8 cellular contexts compared by ENCODE assay signal in the genomic region with DNA sequence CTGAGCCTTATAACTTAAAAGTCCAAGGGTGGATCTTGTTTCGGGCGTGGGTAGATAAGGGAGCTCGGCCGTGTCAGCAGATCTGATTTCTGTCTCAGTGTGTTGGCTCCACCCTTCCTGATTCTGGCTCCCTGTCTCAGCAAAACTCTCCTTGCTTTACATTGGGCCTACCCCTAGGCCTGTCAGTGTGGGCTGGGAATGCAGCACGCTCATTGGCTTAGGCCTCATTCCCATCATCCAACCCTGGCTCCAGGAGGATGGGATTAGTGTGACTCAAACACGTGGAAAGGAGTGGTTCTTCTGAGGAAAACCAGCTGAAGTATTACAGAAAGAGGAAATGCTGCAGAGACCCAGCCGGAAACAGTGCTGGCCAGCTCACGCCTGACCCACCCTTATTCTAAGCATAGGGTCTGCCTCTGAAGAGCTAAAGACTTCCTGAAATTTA. TPM values are rescaled to one million over a fixed set of nuclear protein-coding genes. Genes with fewer than 3 reads are reported as not detected.
DNase-seq lines count a peak whose midpoint lies in the region; ATAC-seq, FAIRE-seq and TF ChIP-seq lines count a peak whose summit lies in the region.

No MANE protein-coding gene starts in this region.

- H3K79me2 ChIP-seq in H1 (ENCODE audit: control insufficient read depth in 1 of 2, insufficient read depth in 2 of 2, low read length in 2 of 2) = no peaks in the 10 kb centered on the region

- no peak overlapping the region; the same call in 1 of the 2 replicates for H2BK20ac ChIP-seq in H1 (ENCODE audit: low read length)

- TF ChIP-seq CTCF in H1 (IDR thresholded peaks at IDR 0.05; ENCODE audit: control extremely low read depth in 1 of 3, insufficient read depth in 1 of 3, low read depth in 1 of 3, low read length in 3 of 3) (no peak), upper lobe of right lung (IDR thresholded peaks at IDR 0.05) (no peak)

- H3K27me3 ChIP-seq in H1 (replicated peaks in 1 of 4; ENCODE audit: control insufficient read depth in 3 of 4, extremely low read depth in 1 of 4, insufficient read depth in 3 of 4, low read length in 3 of 4) (no peaks in the 10 kb centered on the region), upper lobe of right lung (no peaks in the 10 kb centered on the region)

- H3K18ac ChIP-seq in H1 (ENCODE audit: extremely low read depth, low read length) = no peak overlapping the region

- H3K4me3 ChIP-seq in H1 (ENCODE audit: extremely low read depth in 1 of 4, insufficient read depth in 2 of 4, low read depth in 3 of 4, low read length in 4 of 4) = 0 out of 8 replicates have a peak overlapping the region, but pooled peaks of 1 of the 4 experiments have one; percentile 5
- H3K4me3 ChIP-seq in upper lobe of right lung = peak overlapping the region; percentile 55

- 76% methylated on average over 8 of the region's 8 CpGs; no CpG with 5 or more reads in 1 of the 2 experiments for WGBS in H1 (ENCODE audit: extremely low coverage in 1 of 2, insufficient coverage in 1 of 2, insufficient read length in 1 of 2, insufficient replicate concordance in 2 of 2, low coverage in 1 of 2, low lambda C conversion rate in 2 of 2, missing lambda C conversion rate in 1 of 2), 2 experiments

- no peak overlapping the region for H3K4ac ChIP-seq in H1 (replicated peaks; ENCODE audit: insufficient read length, low read depth, low read length)

- TF ChIP-seq RAD21 in H1 (IDR thresholded peaks at IDR 0.05 in 1 of 2, conservative IDR thresholded peaks at IDR 0.05 in 1 of 2; ENCODE audit: low read depth in 2 of 2, low read length in 2 of 2) = no peak

- no peak overlapping the region for H2BK5ac ChIP-seq in H1 (ENCODE audit: low read depth, low read length)

- H2BK12ac ChIP-seq in H1 (ENCODE audit: low read depth, low read length) = no peak overlapping the region

- no peak overlapping the region for H2AK5ac ChIP-seq in H1 (ENCODE audit: low read depth, low read length)

- H4K8ac ChIP-seq in H1 (ENCODE audit: extremely low read depth, insufficient read depth, low read length) = no peak overlapping the region

- TF ChIP-seq POLR2A in H1 (IDR thresholded peaks at IDR 0.05; ENCODE audit: control extremely low read depth in 1 of 2, low read depth in 2 of 2, low read length in 2 of 2) = no peak

- H3K9me3 ChIP-seq in H1 (ENCODE audit: insufficient read depth in 2 of 2, low read depth in 1 of 2, low read length in 1 of 2) (no peaks in the 10 kb centered on the region), upper lobe of right lung (no peaks in the 10 kb centered on the region)

- H2BK120ac ChIP-seq in H1 (replicated peaks; ENCODE audit: low read depth, low read length) = no peak overlapping the region

- H3K56ac ChIP-seq in H1 (replicated peaks; ENCODE audit: insufficient read length, low read depth, low read length) = no peak overlapping the region

- no peaks in the 10 kb centered on the region for H4K20me1 ChIP-seq in H1 (replicated peaks in 1 of 2; ENCODE audit: control insufficient read depth in 1 of 2, insufficient read depth in 2 of 2, low read length in 2 of 2)

- H3K23ac ChIP-seq in H1 (ENCODE audit: insufficient read length) = no peak overlapping the region

- TF ChIP-seq EP300 in H1 (IDR thresholded peaks at IDR 0.05; ENCODE audit: borderline replicate concordance in 1 of 2, low read depth in 2 of 2, low read length in 2 of 2) = no peak

- H3K4me2 ChIP-seq in H1 (ENCODE audit: insufficient read depth in 1 of 2, low read depth in 2 of 2, low read length in 2 of 2) = no peak overlapping the region

- H2BK15ac ChIP-seq in H1 (ENCODE audit: low read length) = no peak overlapping the region

- H3K4me1 ChIP-seq in H1 (replicated peaks in 1 of 4; ENCODE audit: control insufficient read depth in 3 of 4, insufficient read depth in 4 of 4, low read length in 3 of 4) (peaks cover 0 to 2% (median 0%) of the 10 kb centered on the region in 4 experiments; a peak in 1 of 7 replicates), upper lobe of right lung (peaks cover 21% of the 10 kb centered on the region)

- H3K14ac ChIP-seq in H1 (ENCODE audit: insufficient read length) = no peak overlapping the region

- ATAC-seq in HG03039 (IDR thresholded peaks at IDR 0.05; ENCODE audit: unreplicated experiment) (peak; percentile 55), upper lobe of right lung (peak; percentile 99)

- H3K23me2 ChIP-seq in H1 (ENCODE audit: low read depth, low read length) = no peaks in the 10 kb centered on the region

- no peak overlapping the region for H3K9ac ChIP-seq in H1 (replicated peaks in 1 of 4; ENCODE audit: extremely low read depth in 1 of 4, low read depth in 3 of 4, low read length in 3 of 4)

- H3K36me3 ChIP-seq in H1 (ENCODE audit: control insufficient read depth in 2 of 4, insufficient read depth in 4 of 4, low read length in 3 of 4) (no peaks in the 10 kb centered on the region), upper lobe of right lung (no peaks in the 10 kb centered on the region)

- H3K27ac ChIP-seq in H1 (ENCODE audit: low read depth, low read length) (no peak overlapping the region), upper lobe of right lung (peak overlapping the region; percentile 93)

- no peaks in the 10 kb centered on the region for H3K79me1 ChIP-seq in H1 (ENCODE audit: low read depth, low read length)

- H4K5ac ChIP-seq in H1 (ENCODE audit: insufficient read length, low read depth, low read length) = no peak overlapping the region

- POLR2A ChIA-PET in H1 (lab: Charles Lee; ENCODE audit: partially characterized antibody) = interaction anchor here (1.4 kb wide), 1 partner anchor 60 kb away, joined by 7 read pairs; a partner anchor contains a TSS

- FAIRE-seq in H1 (lab: Jason Lieb, UNC) = peak; percentile 87

- peak; percentile 3 for DNase-seq in activated naive CD4-positive, alpha-beta T cell treated with Interleukin-2 at 50 U/mL for 16 hours
- DNase-seq in activated naive CD4-positive, alpha-beta T cell treated with anti-CD3 and anti-CD28 coated beads, Interleukin-2, amount 50 U/mL, for 16 hours = no peak
- DNase-seq in RKO (ENCODE audit: low spot score) = peak; percentile 41
- DNase-seq in H1 (ENCODE audit: low read depth in 1 of 2, low spot score in 2 of 2) = peak in 1 of 2 experiments; percentile 13
- DNase-seq in lung microvascular endothelial cell (ENCODE audit: low read depth in 2 of 2) = peak; percentile 81 to 97
- DNase-seq in upper lobe of right lung = peak; percentile 89
- DNase-seq in NCI-H1694 treated with DMSO at 0.1 percent for 48 hours (lab: John Stamatoyannopoulos, UW) = no peak

- H2AFZ ChIP-seq in H1 (ENCODE audit: low read length) = peak overlapping the region; percentile 78

- intact Hi-C loops in upper lobe of right lung (cut with DNase I) = loop anchor here (10.0 kb wide), 1 partner anchor 60 kb away; a partner anchor contains a TSS

- CTCF ChIA-PET in H1 (lab: Charles Lee; ENCODE audit: partially characterized antibody) = interaction anchor here (0.5 to 2.5 kb wide), 6 partner anchors 9 to 1921 kb away, joined by 3 to 9 read pairs (median 4); no protein-coding TSS in a partner anchor

- no peak overlapping the region for H4K91ac ChIP-seq in H1 (replicated peaks; ENCODE audit: insufficient read length, low read length)

TF ChIP-seq in H1, 55 proteins besides CTCF, POLR2A, EP300 and RAD21:
- TF ChIP-seq TAF7 (optimal IDR thresholded peaks at IDR 0.05; ENCODE audit: borderline replicate concordance, low read depth, low read length) = no peak
- TF ChIP-seq CTBP2 (IDR thresholded peaks at IDR 0.05; ENCODE audit: borderline replicate concordance, insufficient read depth, insufficient read length, low read length) = no peak
- peak; percentile 49; the same call in 1 of the 2 replicates for TF ChIP-seq SP1 (IDR thresholded peaks at IDR 0.05; ENCODE audit: low read depth, low read length)
- TF ChIP-seq MAFK (IDR thresholded peaks at IDR 0.05; ENCODE audit: low read depth, low read length) = 0 out of 2 replicates have a peak, but pooled peaks have one; percentile 2
- no peak for TF ChIP-seq GABPA (IDR thresholded peaks at IDR 0.05; ENCODE audit: borderline replicate concordance, insufficient read depth, low read length)
- TF ChIP-seq CREB1 (IDR thresholded peaks at IDR 0.05) = peak; percentile 31; the same call in 1 of the 2 replicates
- TF ChIP-seq CEBPB (IDR thresholded peaks at IDR 0.05; ENCODE audit: low read depth, low read length) = no peak

RNA-seq across cellular contexts. Expression of a gene that starts 59.9 kb away (rescaled TPM):
- total RNA-seq in H1 (2021; fragmentation: NEBNext Ultra II Directional; extraction: Animal tissue kit (Norgen Biotek cat#: 25700)) = 209 and 225 TPM in 2 replicates
- polyA plus RNA-seq in H1 (2011; rRNA removed) = 76.7 and 79.5 TPM in 2 replicates
- polyA plus RNA-seq in H1 (2011; cell fraction: cytosol; rRNA removed) = 93.8 TPM
- 102 TPM for polyA plus RNA-seq in H1 (2011; cell fraction: nucleus; rRNA removed)
- polyA plus RNA-seq in H1 (2012, experiment 1 of 2) = 128 to 145 TPM (median 140 TPM) in 4 replicates
- polyA plus RNA-seq in H1 (2012, experiment 2 of 2) = 35.5 TPM
- 126 TPM for polyA plus RNA-seq in H1 (2013, experiment 1 of 2)
- polyA plus RNA-seq in H1 (2013, experiment 2 of 2) = 119 TPM
- 92.1 and 117 TPM in 2 replicates for polyA minus RNA-seq in H1 (2011; rRNA and poly(A)+ RNA removed)
- 96.7 TPM for polyA minus RNA-seq in H1 (2011; cell fraction: cytosol; rRNA and poly(A)+ RNA removed)
- 173 TPM for polyA minus RNA-seq in H1 (2011; cell fraction: nucleus; rRNA and poly(A)+ RNA removed)
- total RNA-seq in lung microvascular endothelial cell (53.2 and 72.6 TPM in 2 replicates), upper lobe of right lung (204 TPM)

Comparison
In these comparisons a context has a peak if more than half of its experiments do, and no peak if none do; other contexts are left out.
1. DNase-seq: peak in activated naive CD4-positive, alpha-beta T cell treated with Interleukin-2 at 50 U/mL for 16 hours (single experiment), RKO (single experiment), lung microvascular endothelial cell (2 of 2) and upper lobe of right lung (single experiment); none in activated naive CD4-positive, alpha-beta T cell treated with anti-CD3 and anti-CD28 coated beads, Interleukin-2, amount 50 U/mL, for 16 hours (single experiment) and NCI-H1694 treated with DMSO at 0.1 percent for 48 hours (single experiment).